In genomic region chr11:27347361-27347760, GRCh38 we compare ENCODE assay signal across 2 cellular contexts.
TF ChIP-seq lines count a peak whose summit lies in the region.

No MANE protein-coding gene starts in this region.

TF ChIP-seq in A549, 52 proteins besides CTCF, POLR2A, EP300 and RAD21:
- TF ChIP-seq BCL3 (IDR thresholded peaks at IDR 0.05) (no peak), MAFK (IDR thresholded peaks at IDR 0.05; ENCODE audit: partially characterized antibody) (peak; percentile 72)

TF ChIP-seq in H1, 55 proteins besides CTCF, POLR2A, EP300 and RAD21:
- TF ChIP-seq FOSL1 (IDR thresholded peaks at IDR 0.05; ENCODE audit: insufficient read depth, low read depth, low read length) (no peak), USF2 (IDR thresholded peaks at IDR 0.05; ENCODE audit: low read length) (no peak), JUND (IDR thresholded peaks at IDR 0.05; ENCODE audit: low read length) (no peak), CHD1 (IDR thresholded peaks at IDR 0.05; ENCODE audit: low read depth, low read length) (no peak), KDM4A (IDR thresholded peaks at IDR 0.05; ENCODE audit: low read depth, low read length, severe bottlenecking) (no peak), BCL11A (IDR thresholded peaks at IDR 0.05; ENCODE audit: low read depth in 2 of 2, low read length in 2 of 2) (no peak), RBBP5 (IDR thresholded peaks at IDR 0.05; ENCODE audit: borderline replicate concordance, low read depth, low read length) (no peak), BACH1 (IDR thresholded peaks at IDR 0.05; ENCODE audit: low read length) (no peak), TEAD4 (IDR thresholded peaks at IDR 0.05; ENCODE audit: low read depth, low read length) (no peak), SUZ12 (IDR thresholded peaks at IDR 0.05; ENCODE audit: low read length) (no peak), JUN (IDR thresholded peaks at IDR 0.05; ENCODE audit: low read depth, low read length) (no peak), SIX5 (IDR thresholded peaks at IDR 0.05; ENCODE audit: low read depth, low read length) (no peak), HDAC2 (IDR thresholded peaks at IDR 0.05; ENCODE audit: borderline replicate concordance in 1 of 2, low read depth in 2 of 2, low read length in 2 of 2) (no peak), KDM1A (IDR thresholded peaks at IDR 0.05; ENCODE audit: borderline replicate concordance, low read length) (no peak), TBP (IDR thresholded peaks at IDR 0.05; ENCODE audit: low read depth, low read length) (no peak), RNF2 (IDR thresholded peaks at IDR 0.05; ENCODE audit: borderline replicate concordance, low read depth, low read length, missing control alignments, poor library complexity, severe bottlenecking) (no peak), E2F6 (IDR thresholded peaks at IDR 0.05) (no peak), TAF1 (IDR thresholded peaks at IDR 0.05; ENCODE audit: low read depth, low read length) (no peak)
